ENCODE assay signal across 1 cellular context in genomic region chr1:55443175-55443933, GRCh38.
TF ChIP-seq lines count a peak whose summit lies in the region.

No MANE protein-coding gene starts in this region.

TF ChIP-seq in HepG2, 621 proteins besides CTCF, POLR2A, EP300 and RAD21 (continued from another document and continues in another):
- TF ChIP-seq ZNF709 (CRISPR knock-in tag; IDR thresholded peaks at IDR 0.05): no peak
- no peak for TF ChIP-seq HOXA9 (CRISPR knock-in tag; IDR thresholded peaks at IDR 0.05; ENCODE audit: borderline replicate concordance)
- 0 out of 2 replicates have a peak, but pooled peaks have one; percentile 27 for TF ChIP-seq TEF (CRISPR knock-in tag; IDR thresholded peaks at IDR 0.05)
- TF ChIP-seq IKZF4 (CRISPR knock-in tag; IDR thresholded peaks at IDR 0.05; ENCODE audit: borderline replicate concordance, low read depth, not compliant biosample characterization): no peak
- no peak for TF ChIP-seq ZNF549 (CRISPR knock-in tag; IDR thresholded peaks at IDR 0.05)
- no peak for TF ChIP-seq HOMEZ (CRISPR knock-in tag; IDR thresholded peaks at IDR 0.05; ENCODE audit: low read depth)
- TF ChIP-seq CERS6 (CRISPR knock-in tag; IDR thresholded peaks at IDR 0.05): no peak
- TF ChIP-seq KAT8 (CRISPR knock-in tag; IDR thresholded peaks at IDR 0.05): no peak
- no peak for TF ChIP-seq XRCC5 (optimal IDR thresholded peaks at IDR 0.05; ENCODE audit: low read length)
- no peak for TF ChIP-seq ZNF232 (CRISPR knock-in tag; IDR thresholded peaks at IDR 0.05; ENCODE audit: borderline replicate concordance)
- no peak for TF ChIP-seq ZKSCAN5 (CRISPR knock-in tag; IDR thresholded peaks at IDR 0.05)
- no peak for TF ChIP-seq NFIC (IDR thresholded peaks at IDR 0.05; ENCODE audit: low read length)
- TF ChIP-seq PAX8 (CRISPR knock-in tag; IDR thresholded peaks at IDR 0.05; ENCODE audit: borderline replicate concordance): no peak
- no peak for TF ChIP-seq ZNF234 (CRISPR knock-in tag; conservative IDR thresholded peaks at IDR 0.05)
- no peak for TF ChIP-seq CSRNP1 (CRISPR knock-in tag; IDR thresholded peaks at IDR 0.05)
- TF ChIP-seq SALL2 (CRISPR knock-in tag; IDR thresholded peaks at IDR 0.05): no peak
- TF ChIP-seq HDAC6 (IDR thresholded peaks at IDR 0.05; ENCODE audit: low read depth, low read length): no peak
- no peak for TF ChIP-seq ZNF230 (CRISPR knock-in tag; IDR thresholded peaks at IDR 0.05)
- 0 out of 2 replicates have a peak, but pooled peaks have one; percentile 30 for TF ChIP-seq CREB1 (IDR thresholded peaks at IDR 0.05)
- TF ChIP-seq CREB1 (CRISPR knock-in tag; IDR thresholded peaks at IDR 0.05): no peak
- TF ChIP-seq ZNF484 (CRISPR knock-in tag; IDR thresholded peaks at IDR 0.05; ENCODE audit: borderline replicate concordance, low read depth): no peak
- TF ChIP-seq TRIM22 (IDR thresholded peaks at IDR 0.05): no peak
- TF ChIP-seq SAP130 (CRISPR knock-in tag; IDR thresholded peaks at IDR 0.05; ENCODE audit: low read depth): 0 out of 2 replicates have a peak, but pooled peaks have one; percentile 34
- TF ChIP-seq ZNF766 (CRISPR knock-in tag; IDR thresholded peaks at IDR 0.05; ENCODE audit: borderline replicate concordance): no peak
- 0 out of 2 replicates have a peak, but pooled peaks have one; percentile 22 for TF ChIP-seq ZNF687 (CRISPR knock-in tag; IDR thresholded peaks at IDR 0.05)
- no peak for TF ChIP-seq ASH2L (IDR thresholded peaks at IDR 0.05; ENCODE audit: insufficient read length, low read depth, low read length)
- TF ChIP-seq MTA3 (CRISPR knock-in tag; IDR thresholded peaks at IDR 0.05): no peak
- TF ChIP-seq HMG20A (CRISPR knock-in tag; IDR thresholded peaks at IDR 0.05; ENCODE audit: borderline replicate concordance): peak; percentile 41; the same call in 1 of the 2 replicates
- TF ChIP-seq FOXK1 (CRISPR knock-in tag; IDR thresholded peaks at IDR 0.05; ENCODE audit: borderline replicate concordance, low read depth): no peak
- no peak for TF ChIP-seq MNT (IDR thresholded peaks at IDR 0.05)
- peak; percentile 100 for TF ChIP-seq ZBTB33 (CRISPR knock-in tag; IDR thresholded peaks at IDR 0.05)
- TF ChIP-seq ATF4 (CRISPR knock-in tag; IDR thresholded peaks at IDR 0.05): peak in 1 of 2 experiments; percentile 65; a peak in 2 of 4 replicates
- no peak for TF ChIP-seq ZNF550 (CRISPR knock-in tag; IDR thresholded peaks at IDR 0.05; ENCODE audit: borderline replicate concordance)
- no peak for TF ChIP-seq ZSCAN29 (CRISPR knock-in tag; conservative IDR thresholded peaks at IDR 0.05)
- TF ChIP-seq MED1 (CRISPR knock-in tag; IDR thresholded peaks at IDR 0.05): peak; percentile 22; the same call in 1 of the 2 replicates
- no peak for TF ChIP-seq MAFG (CRISPR knock-in tag; IDR thresholded peaks at IDR 0.05)
- TF ChIP-seq THAP7 (CRISPR knock-in tag; IDR thresholded peaks at IDR 0.05): no peak
- TF ChIP-seq ZNF768 (CRISPR knock-in tag; IDR thresholded peaks at IDR 0.05): no peak
- TF ChIP-seq FLYWCH1 (CRISPR knock-in tag; IDR thresholded peaks at IDR 0.05): no peak
- TF ChIP-seq ZNF33A (CRISPR knock-in tag; IDR thresholded peaks at IDR 0.05; ENCODE audit: borderline replicate concordance): no peak
- TF ChIP-seq ZNF251 (CRISPR knock-in tag; IDR thresholded peaks at IDR 0.05): no peak
- no peak for TF ChIP-seq ZNF547 (CRISPR knock-in tag; IDR thresholded peaks at IDR 0.05)
- TF ChIP-seq KAT2B (IDR thresholded peaks at IDR 0.05; ENCODE audit: borderline replicate concordance, low read depth, low read length): no peak
- TF ChIP-seq JUNB (CRISPR knock-in tag; IDR thresholded peaks at IDR 0.05; ENCODE audit: borderline replicate concordance): no peak
- TF ChIP-seq ZNF446 (CRISPR knock-in tag; IDR thresholded peaks at IDR 0.05): no peak
- peak; percentile 19; the same call in 1 of the 2 replicates for TF ChIP-seq MAX (IDR thresholded peaks at IDR 0.05)
- TF ChIP-seq ZBTB7B (CRISPR knock-in tag; IDR thresholded peaks at IDR 0.05): no peak
- TF ChIP-seq ZNF274 (CRISPR knock-in tag; IDR thresholded peaks at IDR 0.05): no peak
- TF ChIP-seq ZNF724P (CRISPR knock-in tag; IDR thresholded peaks at IDR 0.05; ENCODE audit: borderline replicate concordance): no peak
- TF ChIP-seq PBX2 (CRISPR knock-in tag; IDR thresholded peaks at IDR 0.05): no peak
- no peak for TF ChIP-seq HOXD1 (CRISPR knock-in tag; IDR thresholded peaks at IDR 0.05)
- 0 out of 2 replicates have a peak, but pooled peaks have one; percentile 21 for TF ChIP-seq ZBTB38 (CRISPR knock-in tag; IDR thresholded peaks at IDR 0.05)
